17 cellular contexts compared by ENCODE assay signal in genomic region chr5:50687548-50687947, GRCh38. TPM values are rescaled to one million over a fixed set of nuclear protein-coding genes. Genes with fewer than 3 reads are reported as not detected.
DNase-seq lines count a peak whose midpoint lies in the region; ATAC-seq and TF ChIP-seq lines count a peak whose summit lies in the region.
"Had no signal": no experiment of that assay in that cellular context is flagged by ENCODE, and none has a peak within 500 bp of the region (broad histone marks: within the 10 kb centered on the region; RNA-seq: fewer than 3 reads in every experiment).

No MANE protein-coding gene starts in this region.

- no peaks in the 10 kb centered on the region for H3K27me3 Mint-ChIP-seq in activated T-cell treated with anti-CD3 and anti-CD28 coated beads, Interleukin-2, amount 50 U/mL, for 72 hours (ENCODE audit: low read depth)
- H3K27me3 Mint-ChIP-seq in activated T-cell treated with anti-CD3 and anti-CD28 coated beads, Interleukin-2, amount 50 U/mL, for 24 hours, result no peaks in the 10 kb centered on the region
- H3K27me3 Mint-ChIP-seq in T-cell, result no peaks in the 10 kb centered on the region
- H3K27me3 Mint-ChIP-seq in activated naive CD8-positive, alpha-beta T cell treated with anti-CD3 and anti-CD28 coated beads, Interleukin-2, amount 10 ng/mL, durations not matched to agents 7 days and 5 days, result no peaks in the 10 kb centered on the region

- H3K9ac ChIP-seq in mammary epithelial cell (ENCODE audit: insufficient read depth, low read length), result no peak overlapping the region
- H3K9ac ChIP-seq: BLaER1 treated with 17β-estradiol and CSF1 and Interleukin-3, amounts not matched to agents 10 nM and 100 nM had no signal

- H3K4me1 ChIP-seq in neutrophil (ENCODE audit: control insufficient read depth in 1 of 2, insufficient read depth in 1 of 2, low read depth in 1 of 2, low read length in 1 of 2), result peaks cover 20 to 23% of the 10 kb centered on the region in 2 experiments
- no peaks in the 10 kb centered on the region for H3K4me1 ChIP-seq in mammary epithelial cell (ENCODE audit: insufficient read depth, low read length)
- H3K4me1 ChIP-seq in gastroesophageal sphincter, result peaks cover 0 to 7% (median 0%) of the 10 kb centered on the region in 3 donors
- H3K4me1 ChIP-seq: Peyer's patch had no signal

- in situ Hi-C loops in mammary epithelial cell (cut with MboI; ENCODE audit: low sequenced_read_pairs in 2 of 2), result no loop called here

- POLR2A ChIA-PET in T-cell (lab: Charles Lee), result no interaction called here
- POLR2A ChIA-PET in activated naive CD8-positive, alpha-beta T cell treated with anti-CD3 and anti-CD28 coated beads, Interleukin-2, amount 10 ng/mL, durations not matched to agents 7 days and 5 days (lab: Charles Lee), result no interaction called here

- dilution Hi-C loops in mammary epithelial cell (cut with HindIII; ENCODE audit: low sequenced_read_pairs), result no loop called here

- H3K27ac ChIP-seq in neutrophil (peak overlapping the region; percentile 50), mammary epithelial cell (ENCODE audit: insufficient read depth, low read depth, low read length) (no peak overlapping the region), gastroesophageal sphincter (no peak overlapping the region)
- H3K27ac ChIP-seq: BLaER1 treated with 17β-estradiol and CSF1 and Interleukin-3, amounts not matched to agents 10 nM and 100 nM; Peyer's patch had no signal

- H3K36me3 Mint-ChIP-seq in activated T-cell treated with anti-CD3 and anti-CD28 coated beads, Interleukin-2, amount 50 U/mL, for 72 hours (ENCODE audit: insufficient read depth in 2 of 2), result peaks cover 20 to 33% of the 10 kb centered on the region in 2 donors
- peaks cover 52% of the 10 kb centered on the region for H3K36me3 Mint-ChIP-seq in activated T-cell treated with anti-CD3 and anti-CD28 coated beads, Interleukin-2, amount 50 U/mL, for 24 hours (ENCODE audit: low read depth)
- H3K36me3 Mint-ChIP-seq in T-cell, result peaks cover 41% of the 10 kb centered on the region
- H3K36me3 Mint-ChIP-seq in activated naive CD8-positive, alpha-beta T cell treated with anti-CD3 and anti-CD28 coated beads, Interleukin-2, amount 10 ng/mL, durations not matched to agents 7 days and 5 days, result peaks cover 50% of the 10 kb centered on the region

- no peak overlapping the region for H3K4me2 ChIP-seq in mammary epithelial cell (ENCODE audit: insufficient read depth, low read depth, low read length)
- H3K4me2 ChIP-seq: BLaER1 treated with 17β-estradiol and CSF1 and Interleukin-3, amounts not matched to agents 10 nM and 100 nM had no signal

- H3K9me3 ChIP-seq in neutrophil (no peaks in the 10 kb centered on the region), mammary epithelial cell (replicated peaks; ENCODE audit: insufficient read depth, low read length) (no peaks in the 10 kb centered on the region), gastroesophageal sphincter (no peaks in the 10 kb centered on the region)
- H3K9me3 ChIP-seq: Peyer's patch had no signal

- no peak for TF ChIP-seq EP300 in gastroesophageal sphincter (IDR thresholded peaks at IDR 0.05)

- H3K9me3 Mint-ChIP-seq in activated T-cell treated with anti-CD3 and anti-CD28 coated beads, Interleukin-2, amount 50 U/mL, for 72 hours, result peaks cover 7 to 10% of the 10 kb centered on the region in 2 donors
- peaks cover 18% of the 10 kb centered on the region for H3K9me3 Mint-ChIP-seq in activated T-cell treated with anti-CD3 and anti-CD28 coated beads, Interleukin-2, amount 50 U/mL, for 24 hours
- peaks cover 8 to 14% (median 8%) of the 10 kb centered on the region in 3 donors for H3K9me3 Mint-ChIP-seq in T-cell
- peaks cover 13% of the 10 kb centered on the region for H3K9me3 Mint-ChIP-seq in activated naive CD8-positive, alpha-beta T cell treated with anti-CD3 and anti-CD28 coated beads, Interleukin-2, amount 10 ng/mL, durations not matched to agents 7 days and 5 days

- TF ChIP-seq CTCF in neutrophil (IDR thresholded peaks at IDR 0.05) (no peak), mammary epithelial cell (conservative IDR thresholded peaks at IDR 0.05 in 1 of 2, IDR thresholded peaks at IDR 0.05 in 1 of 2; ENCODE audit: extremely low read depth in 1 of 2, insufficient read depth in 1 of 2, low read depth in 1 of 2, low read length in 2 of 2) (no peak), gastroesophageal sphincter (IDR thresholded peaks at IDR 0.05) (no peak)

- H3K4me3 ChIP-seq in neutrophil (ENCODE audit: low read depth in 1 of 2, low read length in 1 of 2) (no peak overlapping the region), mammary epithelial cell (replicated peaks in 1 of 3; ENCODE audit: insufficient read depth in 1 of 3, low read depth in 2 of 3, low read length in 3 of 3) (no peak overlapping the region), gastroesophageal sphincter (no peak overlapping the region)
- H3K4me3 ChIP-seq: BLaER1 treated with 17β-estradiol and CSF1 and Interleukin-3, amounts not matched to agents 10 nM and 100 nM; GM12878; K562; Peyer's patch had no signal

- ATAC-seq in activated T-cell treated with anti-CD3 and anti-CD28 coated beads, Interleukin-2, amount 50 U/mL, for 72 hours (replicated peaks in 1 of 2), result peak in 1 of 2 donors; percentile 42
- no peak for ATAC-seq in T-cell (replicated peaks in 1 of 4)
- ATAC-seq in activated naive CD8-positive, alpha-beta T cell treated with anti-CD3 and anti-CD28 coated beads, Interleukin-2, amount 10 ng/mL, durations not matched to agents 7 days and 5 days (ENCODE audit: low read depth), result no peak
- ATAC-seq in gastroesophageal sphincter, result no peak
- ATAC-seq: GM12878, K562 had no signal

- no peak for TF ChIP-seq POLR2A in gastroesophageal sphincter (IDR thresholded peaks at IDR 0.05)

- DNase-seq in activated T-cell treated with anti-CD3 and anti-CD28 coated beads, Interleukin-2, amount 50 U/mL, for 72 hours, result no peak
- DNase-seq in activated T-cell treated with anti-CD3 and anti-CD28 coated beads, Interleukin-2, amount 50 U/mL, for 24 hours, result no peak
- no peak for DNase-seq in T-cell
- DNase-seq in activated naive CD8-positive, alpha-beta T cell treated with anti-CD3 and anti-CD28 coated beads, Interleukin-2, amount 10 ng/mL, durations not matched to agents 7 days and 5 days, result no peak
- no peak for DNase-seq in SIG-M5 (lab: John Stamatoyannopoulos, UW)
- DNase-seq in mammary epithelial cell, result no peak
- DNase-seq: Calu3, NCI-H1105 treated with DMSO at 0.1 percent for 48 hours, NCI-H2029, NCI-H2171 treated with DMSO at 0.1 percent for 48 hours, Peyer's patch, SHP77 had no signal

- H4K20me1 ChIP-seq in mammary epithelial cell (ENCODE audit: insufficient read depth, low read length), result no peaks in the 10 kb centered on the region

- intact Hi-C loops in mammary epithelial cell (cut with micrococcal nuclease), result no loop called here

- H3K79me2 ChIP-seq in mammary epithelial cell (ENCODE audit: insufficient read depth, low read length), result peaks cover 55% of the 10 kb centered on the region

- H3K36me3 ChIP-seq in neutrophil (peaks cover 7% of the 10 kb centered on the region), mammary epithelial cell (ENCODE audit: insufficient read depth, low read length) (no peaks in the 10 kb centered on the region), gastroesophageal sphincter (no peaks in the 10 kb centered on the region)
- H3K36me3 ChIP-seq: Peyer's patch had no signal

- H3K27ac Mint-ChIP-seq in activated T-cell treated with anti-CD3 and anti-CD28 coated beads, Interleukin-2, amount 50 U/mL, for 72 hours, result peak overlapping the region; percentile 10
- H3K27ac Mint-ChIP-seq in activated T-cell treated with anti-CD3 and anti-CD28 coated beads, Interleukin-2, amount 50 U/mL, for 24 hours, result no peak overlapping the region
- H3K27ac Mint-ChIP-seq in T-cell, result peak overlapping the region; percentile 30 to 70
- H3K27ac Mint-ChIP-seq in activated naive CD8-positive, alpha-beta T cell treated with anti-CD3 and anti-CD28 coated beads, Interleukin-2, amount 10 ng/mL, durations not matched to agents 7 days and 5 days, result peak overlapping the region; percentile 21

- no peak overlapping the region for H3K4me3 Mint-ChIP-seq in activated T-cell treated with anti-CD3 and anti-CD28 coated beads, Interleukin-2, amount 50 U/mL, for 72 hours
- no peak overlapping the region for H3K4me3 Mint-ChIP-seq in activated T-cell treated with anti-CD3 and anti-CD28 coated beads, Interleukin-2, amount 50 U/mL, for 24 hours
- H3K4me3 Mint-ChIP-seq in T-cell, result no peak overlapping the region
- no peak overlapping the region for H3K4me3 Mint-ChIP-seq in activated naive CD8-positive, alpha-beta T cell treated with anti-CD3 and anti-CD28 coated beads, Interleukin-2, amount 10 ng/mL, durations not matched to agents 7 days and 5 days

- BruUV-seq in mammary epithelial cell (replicated peaks; lab: Mats Ljungman, UMichigan), result no TSS peak

- H2AFZ ChIP-seq in mammary epithelial cell (ENCODE audit: low read depth, low read length), result no peak overlapping the region

- 100% methylated on average over 4 of the region's 4 CpGs for WGBS in mammary epithelial cell (ENCODE audit: low coverage, missing lambda C conversion rate)
- WGBS in gastroesophageal sphincter (ENCODE audit: low coverage in 1 of 2), 2 donors, result 92 to 100% methylated on average over 2 of the region's 4 CpGs

- H3K27me3 ChIP-seq in neutrophil (no peaks in the 10 kb centered on the region), mammary epithelial cell (ENCODE audit: insufficient read depth, low read length) (no peaks in the 10 kb centered on the region), gastroesophageal sphincter (no peaks in the 10 kb centered on the region)
- H3K27me3 ChIP-seq: BLaER1 treated with 17β-estradiol and CSF1 and Interleukin-3, amounts not matched to agents 10 nM and 100 nM; Peyer's patch had no signal

- H3K4me1 Mint-ChIP-seq in activated T-cell treated with anti-CD3 and anti-CD28 coated beads, Interleukin-2, amount 50 U/mL, for 72 hours (ENCODE audit: low read depth), result peaks cover 38% of the 10 kb centered on the region
- peaks cover 49% of the 10 kb centered on the region for H3K4me1 Mint-ChIP-seq in activated T-cell treated with anti-CD3 and anti-CD28 coated beads, Interleukin-2, amount 50 U/mL, for 24 hours (ENCODE audit: low read depth)
- peaks cover 30 to 59% (median 53%) of the 10 kb centered on the region in 3 donors for H3K4me1 Mint-ChIP-seq in T-cell
- H3K4me1 Mint-ChIP-seq in activated naive CD8-positive, alpha-beta T cell treated with anti-CD3 and anti-CD28 coated beads, Interleukin-2, amount 10 ng/mL, durations not matched to agents 7 days and 5 days, result peaks cover 10% of the 10 kb centered on the region

- CTCF ChIA-PET in T-cell (lab: Charles Lee) (no interaction called here), mammary epithelial cell (lab: Charles Lee; ENCODE audit: low non-redundant PET) (no interaction called here)

RNA-seq across cellular contexts. Expression of gene PARP8, which starts 21.1 kb away (rescaled TPM):
- total RNA-seq in activated T-cell treated with anti-CD3 and anti-CD28 coated beads, Interleukin-2, amount 50 U/mL, for 72 hours, result 10 to 100 TPM; 53.3 to 61.0 TPM
- 100 to 1,000 TPM in 4 of 5 donors, 10 to 100 TPM in 1; 92.8 to 252 (median 136) TPM for total RNA-seq in T-cell
- 100 to 1,000 TPM; 159 to 178 TPM for total RNA-seq in activated naive CD8-positive, alpha-beta T cell treated with anti-CD3 and anti-CD28 coated beads, Interleukin-2, amount 10 ng/mL, durations not matched to agents 7 days and 5 days
- total RNA-seq in mammary epithelial cell, result 10 to 100 TPM; 24.8 to 29.6 TPM
- polyA plus RNA-seq in mammary epithelial cell, result 15.4 TPM
- 32.3 TPM for polyA minus RNA-seq in mammary epithelial cell
- total RNA-seq in gastroesophageal sphincter, result 10 to 100 TPM in 2 of 4 donors, 1 to 10 TPM in 2; 3.9 to 43.1 (median 24.8) TPM
